ENCODE assay signal across 2 cellular contexts in the genomic region with DNA sequence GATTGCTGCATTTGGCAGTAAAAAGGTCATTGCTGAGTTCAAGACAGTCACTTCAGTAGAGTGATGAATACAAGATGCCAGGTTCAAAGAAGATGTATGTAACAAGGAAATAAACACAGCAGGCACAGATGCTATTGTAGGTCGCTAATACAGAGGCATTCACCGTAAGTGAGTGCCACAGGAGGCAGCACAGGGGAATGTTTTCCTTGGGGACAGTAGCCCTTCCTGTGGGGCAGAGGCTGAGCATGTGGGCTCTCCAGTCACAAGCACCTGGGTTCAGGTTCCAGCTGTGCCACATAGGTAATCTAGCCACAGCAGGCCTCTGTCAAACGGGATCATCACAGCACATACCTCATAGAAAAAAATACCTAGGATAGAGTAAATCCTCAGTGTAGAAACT.
TF ChIP-seq lines count a peak whose summit lies in the region.

No MANE protein-coding gene starts in this region.

TF ChIP-seq in K562, 482 proteins besides CTCF, POLR2A, EP300 and RAD21 (continued from another document):
- TF ChIP-seq GTF2A2 (tag; IDR thresholded peaks at IDR 0.05) (no peak), ZSCAN29 (IDR thresholded peaks at IDR 0.05) (no peak), STAG1 (CRISPR knock-in tag; IDR thresholded peaks at IDR 0.05; ENCODE audit: borderline replicate concordance) (no peak), ZNF780A (CRISPR knock-in tag; IDR thresholded peaks at IDR 0.05) (no peak), ZNF239 (CRISPR knock-in tag; IDR thresholded peaks at IDR 0.05) (no peak), CEBPG (CRISPR knock-in tag; IDR thresholded peaks at IDR 0.05) (no peak), CEBPG (tag; conservative IDR thresholded peaks at IDR 0.05 in 1 of 2, IDR thresholded peaks at IDR 0.05 in 1 of 2) (no peak), HNRNPUL1 (IDR thresholded peaks at IDR 0.05; ENCODE audit: low read length) (no peak), MAFF (IDR thresholded peaks at IDR 0.05; ENCODE audit: low read length) (no peak), FOXK1 (CRISPR knock-in tag; IDR thresholded peaks at IDR 0.05; ENCODE audit: borderline replicate concordance) (no peak), HIVEP1 (CRISPR knock-in tag; IDR thresholded peaks at IDR 0.05) (no peak), TRIM28 (IDR thresholded peaks at IDR 0.05) (no peak), ZNF644 (tag; IDR thresholded peaks at IDR 0.05; ENCODE audit: low read depth) (no peak), ZNF184 (CRISPR knock-in tag; IDR thresholded peaks at IDR 0.05) (no peak), ZNF518B (CRISPR knock-in tag; IDR thresholded peaks at IDR 0.05) (no peak)
- TF ChIP-seq, protein P1, sequence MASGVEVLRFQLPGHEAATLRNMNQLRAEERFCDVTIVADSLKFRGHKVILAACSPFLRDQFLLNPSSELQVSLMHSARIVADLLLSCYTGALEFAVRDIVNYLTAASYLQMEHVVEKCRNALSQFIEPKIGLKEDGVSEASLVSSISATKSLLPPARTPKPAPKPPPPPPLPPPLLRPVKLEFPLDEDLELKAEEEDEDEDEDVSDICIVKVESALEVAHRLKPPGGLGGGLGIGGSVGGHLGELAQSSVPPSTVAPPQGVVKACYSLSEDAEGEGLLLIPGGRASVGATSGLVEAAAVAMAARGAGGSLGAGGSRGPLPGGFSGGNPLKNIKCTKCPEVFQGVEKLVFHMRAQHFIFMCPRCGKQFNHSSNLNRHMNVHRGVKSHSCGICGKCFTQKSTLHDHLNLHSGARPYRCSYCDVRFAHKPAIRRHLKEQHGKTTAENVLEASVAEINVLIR (CRISPR knock-in tag; IDR thresholded peaks at IDR 0.05) = no peak
- TF ChIP-seq, protein P2, sequence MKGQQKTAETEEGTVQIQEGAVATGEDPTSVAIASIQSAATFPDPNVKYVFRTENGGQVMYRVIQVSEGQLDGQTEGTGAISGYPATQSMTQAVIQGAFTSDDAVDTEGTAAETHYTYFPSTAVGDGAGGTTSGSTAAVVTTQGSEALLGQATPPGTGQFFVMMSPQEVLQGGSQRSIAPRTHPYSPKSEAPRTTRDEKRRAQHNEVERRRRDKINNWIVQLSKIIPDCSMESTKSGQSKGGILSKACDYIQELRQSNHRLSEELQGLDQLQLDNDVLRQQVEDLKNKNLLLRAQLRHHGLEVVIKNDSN (CRISPR knock-in tag; IDR thresholded peaks at IDR 0.05) = no peak

TF ChIP-seq in neural cell, 6 proteins besides CTCF, POLR2A, EP300 and RAD21 (continued from another document):
- TF ChIP-seq REST (IDR thresholded peaks at IDR 0.05; ENCODE audit: borderline replicate concordance) = no peak
